In the genomic region with DNA sequence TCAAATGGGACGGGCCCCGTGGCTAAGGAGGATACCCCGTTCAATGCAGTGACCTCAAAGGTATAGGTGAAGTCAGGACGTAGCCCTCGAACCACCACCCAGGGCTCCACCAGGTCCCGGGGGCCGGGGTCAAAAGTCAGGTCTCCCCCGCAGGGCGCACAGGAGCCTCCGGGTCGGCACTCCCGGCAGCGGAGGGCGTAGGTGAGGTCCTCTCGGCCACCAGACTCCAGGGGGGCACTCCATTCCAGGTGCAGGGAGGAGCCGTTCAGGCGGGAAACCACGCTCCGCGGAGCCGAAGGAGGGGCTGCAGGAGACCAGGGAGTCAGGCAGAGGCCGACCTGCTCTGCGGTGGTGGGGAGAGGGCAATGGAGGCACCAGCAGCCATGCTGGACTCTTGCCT, we compare ENCODE assay signal across 19 cellular contexts.
"Had no signal": no experiment of that assay in that cellular context is flagged by ENCODE, and none has a peak within 500 bp of the region (broad histone marks: within the 10 kb centered on the region; RNA-seq: fewer than 3 reads in every experiment).

No MANE protein-coding gene starts in this region.

- ATAC-seq: naive thymus-derived CD4-positive, alpha-beta T cell; psoas muscle; right lobe of liver; stimulated activated effector memory CD8-positive, alpha-beta T cell treated with anti-CD3 and anti-CD28 coated beads, Interleukin-12 subunit alpha, Interleukin-12 subunit beta, amount 100 ng/mL, for 72 hours; stimulated activated naive CD8-positive, alpha-beta T cell treated with anti-CD3 and anti-CD28 coated beads, Interleukin-15, Interleukin-2, amounts not matched to agents 100 U/mL and 50 U/mL, for 24 hours had no signal

- H3K4me3 ChIP-seq: heart left ventricle, psoas muscle, right lobe of liver, suprapubic skin, thyroid gland, upper lobe of left lung, uterus had no signal

- H3K9me3 Mint-ChIP-seq: naive thymus-derived CD4-positive, alpha-beta T cell; nephron progenitor cell; stimulated activated effector memory CD8-positive, alpha-beta T cell treated with anti-CD3 and anti-CD28 coated beads, Interleukin-12 subunit alpha, Interleukin-12 subunit beta, amount 100 ng/mL, for 72 hours had no signal

- H3K27me3 ChIP-seq: heart left ventricle, neutrophil, right lobe of liver, suprapubic skin, thyroid gland, upper lobe of left lung, uterus had no signal

- H3K4me1 Mint-ChIP-seq: stimulated activated effector memory CD8-positive, alpha-beta T cell treated with anti-CD3 and anti-CD28 coated beads, Interleukin-12 subunit alpha, Interleukin-12 subunit beta, amount 100 ng/mL, for 72 hours had no signal

- H3K4me3 Mint-ChIP-seq: naive thymus-derived CD4-positive, alpha-beta T cell; nephron progenitor cell; stimulated activated effector memory CD8-positive, alpha-beta T cell treated with anti-CD3 and anti-CD28 coated beads, Interleukin-12 subunit alpha, Interleukin-12 subunit beta, amount 100 ng/mL, for 72 hours had no signal

- H3K4me1 ChIP-seq: psoas muscle, thyroid gland, uterus had no signal

- H3K36me3 ChIP-seq: uterus had no signal

- H3K27ac ChIP-seq: heart left ventricle, neutrophil, psoas muscle, right lobe of liver, suprapubic skin, thyroid gland, upper lobe of left lung, uterus had no signal

- H3K9me3 ChIP-seq: heart left ventricle, neutrophil, psoas muscle, right lobe of liver, suprapubic skin, thyroid gland, upper lobe of left lung, uterus had no signal

- DNase-seq: dermis blood vessel endothelial cell; foreskin melanocyte; heart left ventricle; hippocampal formation; mesendoderm; naive thymus-derived CD4-positive, alpha-beta T cell; nephron progenitor cell; psoas muscle; retina; stimulated activated CD4-positive, alpha-beta T cell treated with anti-CD3 and anti-CD28 coated beads, Interleukin-4, amount 100 ng/mL, for 1 hour; stimulated activated CD8-positive, alpha-beta memory T cell treated with anti-CD3 and anti-CD28 coated beads, Interleukin-4, amount 100 ng/mL, for 48 hours; stimulated activated naive CD8-positive, alpha-beta T cell treated with anti-CD3 and anti-CD28 coated beads, Interleukin-15, Interleukin-2, amounts not matched to agents 100 U/mL and 50 U/mL, for 24 hours; thyroid gland; uterus had no signal

- H3K36me3 Mint-ChIP-seq: stimulated activated effector memory CD8-positive, alpha-beta T cell treated with anti-CD3 and anti-CD28 coated beads, Interleukin-12 subunit alpha, Interleukin-12 subunit beta, amount 100 ng/mL, for 72 hours had no signal
